Comparison of ENCODE assay signal across 18 cellular contexts in genomic region chr7:148116954-148117353, GRCh38.
DNase-seq lines count a peak whose midpoint lies in the region; ATAC-seq and TF ChIP-seq lines count a peak whose summit lies in the region.
"Had no signal": no experiment of that assay in that cellular context is flagged by ENCODE, and none has a peak within 500 bp of the region (broad histone marks: within the 10 kb centered on the region; RNA-seq: fewer than 3 reads in every experiment).

No MANE protein-coding gene starts in this region.

- H3K36me3 ChIP-seq in PC-3 (ENCODE audit: low read depth, low read length), result no peaks in the 10 kb centered on the region
- H3K36me3 ChIP-seq in neural progenitor cell, result no peaks in the 10 kb centered on the region
- no peaks in the 10 kb centered on the region for H3K36me3 ChIP-seq in uterus

- H3K27ac ChIP-seq in PC-3 (ENCODE audit: low read length) (no peak overlapping the region), neural progenitor cell (no peak overlapping the region), uterus (no peak overlapping the region)
- H3K27ac ChIP-seq: HL-60 had no signal

- no peaks in the 10 kb centered on the region for H3K9me2 ChIP-seq in PC-3 (replicated peaks; ENCODE audit: low read length)

- TF ChIP-seq CTCF in PC-3 (conservative IDR thresholded peaks at IDR 0.05; ENCODE audit: low read depth, low read length) (no peak), neural progenitor cell (IDR thresholded peaks at IDR 0.05) (no peak), uterus (IDR thresholded peaks at IDR 0.05) (no peak)

- H3K4me1 ChIP-seq in PC-3 (ENCODE audit: insufficient read depth, low read length), result no peaks in the 10 kb centered on the region
- H3K4me1 ChIP-seq in neural progenitor cell, result peaks cover 10% of the 10 kb centered on the region
- no peaks in the 10 kb centered on the region for H3K4me1 ChIP-seq in uterus

- H3K79me2 ChIP-seq in PC-3 (ENCODE audit: low read length), result no peaks in the 10 kb centered on the region
- H3K79me2 ChIP-seq in neural progenitor cell (ENCODE audit: low read depth), result no peaks in the 10 kb centered on the region

- H3K9me3 ChIP-seq in PC-3 (ENCODE audit: low read length), result no peaks in the 10 kb centered on the region
- no peaks in the 10 kb centered on the region for H3K9me3 ChIP-seq in neural progenitor cell (ENCODE audit: low read depth)
- H3K9me3 ChIP-seq in uterus, result no peaks in the 10 kb centered on the region
- H3K9me3 ChIP-seq: Caco-2 had no signal

- H3K27me3 ChIP-seq in PC-3 (ENCODE audit: low read length) (peaks cover 7% of the 10 kb centered on the region; the same call in 1 of the 2 replicates), neural progenitor cell (no peaks in the 10 kb centered on the region), uterus (no peaks in the 10 kb centered on the region)

- H3K9ac ChIP-seq in PC-3 (ENCODE audit: low read length) (no peak overlapping the region), neural progenitor cell (no peak overlapping the region)

- DNase-seq in Ammon's horn (ENCODE audit: low spot score) (peak; percentile 27), NCI-H1092 (lab: John Stamatoyannopoulos, UW) (peak; percentile 12), PC-3 (no peak), neural progenitor cell (ENCODE audit: low spot score) (no peak), uterus (no peak)
- no peak for DNase-seq in activated T-cell treated with anti-CD3 and anti-CD28 coated beads, Interleukin-2, amount 50 U/mL, for 72 hours
- DNase-seq in activated T-cell treated with anti-CD3 and anti-CD28 coated beads, Interleukin-2, amount 50 U/mL, for 4 hours, result no peak
- DNase-seq: AML-193; Caco-2; CD4-positive, CD25-positive, alpha-beta regulatory T cell; DMS53; HCEC 1CT; NCI-H1436 treated with DMSO at 0.1 percent for 48 hours; NCI-H345; NCI-H69; T-cell had no signal

- peak; percentile 38; the same call in 1 of the 2 replicates for ATAC-seq in PC-3
- no peak for ATAC-seq in activated T-cell treated with anti-CD3 and anti-CD28 coated beads, Interleukin-2, amount 50 U/mL, for 72 hours (replicated peaks in 1 of 2)
- ATAC-seq in activated T-cell treated with anti-CD3 and anti-CD28 coated beads, Interleukin-2, amount 50 U/mL, for 4 hours, result no peak
- ATAC-seq: T-cell had no signal

- peaks cover 28% of the 10 kb centered on the region for H3K4me1 Mint-ChIP-seq in neural progenitor cell
- H3K4me1 Mint-ChIP-seq in activated T-cell treated with anti-CD3 and anti-CD28 coated beads, Interleukin-2, amount 50 U/mL, for 72 hours (ENCODE audit: low read depth), result no peaks in the 10 kb centered on the region
- no peaks in the 10 kb centered on the region for H3K4me1 Mint-ChIP-seq in activated T-cell treated with anti-CD3 and anti-CD28 coated beads, Interleukin-2, amount 50 U/mL, for 4 hours (ENCODE audit: low read depth)
- H3K4me1 Mint-ChIP-seq: CD4-positive, CD25-positive, alpha-beta regulatory T cell; T-cell had no signal

- H3K9me3 Mint-ChIP-seq in neural progenitor cell, result peaks cover 7% of the 10 kb centered on the region
- H3K9me3 Mint-ChIP-seq in activated T-cell treated with anti-CD3 and anti-CD28 coated beads, Interleukin-2, amount 50 U/mL, for 72 hours, result no peaks in the 10 kb centered on the region
- H3K9me3 Mint-ChIP-seq in activated T-cell treated with anti-CD3 and anti-CD28 coated beads, Interleukin-2, amount 50 U/mL, for 4 hours, result no peaks in the 10 kb centered on the region
- H3K9me3 Mint-ChIP-seq: CD4-positive, CD25-positive, alpha-beta regulatory T cell; T-cell had no signal

- CTCF ChIA-PET in PC-3 (lab: Charles Lee), result interaction anchor here (0.5 kb wide), 1 partner anchor 527 kb away, joined by 3 read pairs; no protein-coding TSS in a partner anchor

- H3F3A ChIP-seq in PC-3 (ENCODE audit: low read length, unreplicated experiment), result no peaks in the 10 kb centered on the region
- peaks cover 5% of the 10 kb centered on the region for H3F3A ChIP-seq in neural progenitor cell (ENCODE audit: low read depth)

- H3K36me3 Mint-ChIP-seq in neural progenitor cell, result peaks cover 3% of the 10 kb centered on the region
- H3K36me3 Mint-ChIP-seq in activated T-cell treated with anti-CD3 and anti-CD28 coated beads, Interleukin-2, amount 50 U/mL, for 72 hours (ENCODE audit: insufficient read depth in 2 of 2), result no peaks in the 10 kb centered on the region
- H3K36me3 Mint-ChIP-seq in activated T-cell treated with anti-CD3 and anti-CD28 coated beads, Interleukin-2, amount 50 U/mL, for 4 hours (ENCODE audit: insufficient read depth), result no peaks in the 10 kb centered on the region
- H3K36me3 Mint-ChIP-seq: CD4-positive, CD25-positive, alpha-beta regulatory T cell; T-cell had no signal

- TF ChIP-seq POLR2A in uterus (IDR thresholded peaks at IDR 0.05), result no peak

- intact Hi-C loops in PC-3 (cut with micrococcal nuclease) (no loop called here), uterus (cut with DNase I; ENCODE audit: low total_unique reads) (no loop called here)

- peaks cover 7% of the 10 kb centered on the region for H3K27me3 Mint-ChIP-seq in neural progenitor cell (ENCODE audit: insufficient read depth, low read depth)
- H3K27me3 Mint-ChIP-seq in activated T-cell treated with anti-CD3 and anti-CD28 coated beads, Interleukin-2, amount 50 U/mL, for 72 hours (ENCODE audit: low read depth), result peaks cover 6% of the 10 kb centered on the region
- peaks cover 1% of the 10 kb centered on the region for H3K27me3 Mint-ChIP-seq in activated T-cell treated with anti-CD3 and anti-CD28 coated beads, Interleukin-2, amount 50 U/mL, for 4 hours (ENCODE audit: low read depth)

- H3K4me2 ChIP-seq in PC-3 (ENCODE audit: low read length), result no peak overlapping the region
- no peak overlapping the region for H3K4me2 ChIP-seq in neural progenitor cell

- no peak overlapping the region for H3K4me3 Mint-ChIP-seq in neural progenitor cell
- no peak overlapping the region for H3K4me3 Mint-ChIP-seq in activated T-cell treated with anti-CD3 and anti-CD28 coated beads, Interleukin-2, amount 50 U/mL, for 72 hours
- H3K4me3 Mint-ChIP-seq in activated T-cell treated with anti-CD3 and anti-CD28 coated beads, Interleukin-2, amount 50 U/mL, for 4 hours, result no peak overlapping the region
- H3K4me3 Mint-ChIP-seq: CD4-positive, CD25-positive, alpha-beta regulatory T cell; IgD-negative memory B cell; T-cell had no signal

- POLR2A ChIA-PET in PC-3 (lab: Charles Lee; ENCODE audit: unreplicated experiment), result interaction anchor here (0.5 kb wide), 1 partner anchor 206 kb away, joined by 3 read pairs; no protein-coding TSS in a partner anchor

- H3K27ac Mint-ChIP-seq in neural progenitor cell, result peak overlapping the region; percentile 8
- H3K27ac Mint-ChIP-seq in activated T-cell treated with anti-CD3 and anti-CD28 coated beads, Interleukin-2, amount 50 U/mL, for 72 hours, result no peak overlapping the region
- H3K27ac Mint-ChIP-seq: CD4-positive, CD25-positive, alpha-beta regulatory T cell; IgD-negative memory B cell; T-cell had no signal

- no TSS peak for BruUV-seq in PC-3 (replicated peaks; lab: Mats Ljungman, UMichigan)

- H3K4me3 ChIP-seq in PC-3 (ENCODE audit: low read length), result no peak overlapping the region
- H3K4me3 ChIP-seq in neural progenitor cell, result no peak overlapping the region
- H3K4me3 ChIP-seq in uterus, result no peak overlapping the region

- H4K20me1 ChIP-seq in PC-3 (ENCODE audit: low read length) (no peaks in the 10 kb centered on the region), neural progenitor cell (ENCODE audit: low read depth) (no peaks in the 10 kb centered on the region)

- no peak overlapping the region for H2AFZ ChIP-seq in PC-3 (ENCODE audit: low read length)
- no peak overlapping the region for H2AFZ ChIP-seq in neural progenitor cell (replicated peaks)

Comparison
In these comparisons a context has a peak if more than half of its experiments do, and no peak if none do; other contexts are left out.
1. DNase-seq: peak in Ammon's horn (single experiment) and NCI-H1092 (single experiment); none in PC-3 (single experiment), neural progenitor cell (single experiment), activated T-cell treated with anti-CD3 and anti-CD28 coated beads, Interleukin-2, amount 50 U/mL, for 72 hours (0 of 2), activated T-cell treated with anti-CD3 and anti-CD28 coated beads, Interleukin-2, amount 50 U/mL, for 4 hours (single experiment) and uterus (0 of 2).